8 cellular contexts compared by ENCODE assay signal in the genomic region with DNA sequence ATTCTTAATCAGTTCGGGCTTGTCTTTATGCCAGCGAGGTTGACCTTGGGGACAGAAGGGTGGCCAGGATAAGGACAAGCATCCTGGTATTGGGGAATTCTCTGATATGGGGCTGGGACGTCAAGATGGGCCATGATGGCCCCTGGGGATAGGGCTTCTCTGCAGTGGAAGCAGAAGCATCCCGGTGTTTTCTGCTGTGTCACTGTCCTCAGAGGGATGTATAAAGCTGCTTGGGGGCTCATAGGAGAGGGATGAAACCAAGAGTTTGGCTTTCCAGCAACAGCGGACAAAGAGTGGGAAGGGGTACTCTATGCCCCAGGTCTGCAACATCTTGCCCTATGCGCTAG. TPM values are rescaled to one million over a fixed set of nuclear protein-coding genes. Genes with fewer than 3 reads are reported as not detected.
DNase-seq lines count a peak whose midpoint lies in the region; ATAC-seq and TF ChIP-seq lines count a peak whose summit lies in the region.

No MANE protein-coding gene starts in this region.

- H3K9ac ChIP-seq in liver (ENCODE audit: low read depth in 1 of 2, low read length in 2 of 2) = peak overlapping the region in 1 of 2 donors; percentile 47

- no peak for TF ChIP-seq EP300 in stomach (IDR thresholded peaks at IDR 0.05)

- CTCF ChIA-PET in activated CD4-positive, alpha-beta T cell treated with anti-CD3 and anti-CD28 coated beads, Interleukin-2, amount 10 ng/mL, durations not matched to agents 7 days and 5 days (lab: Charles Lee) = interaction anchor here (1.2 to 1.7 kb wide), 2 partner anchors 10 to 13 kb away, joined by 3 to 4 read pairs; no protein-coding TSS in a partner anchor
- CTCF ChIA-PET in activated CD8-positive, alpha-beta T cell treated with anti-CD3 and anti-CD28 coated beads, Interleukin-2, amount 10 ng/mL, durations not matched to agents 7 days and 5 days (lab: Charles Lee) = interaction anchor here (2.0 kb wide), 1 partner anchor 11 kb away, joined by 8 read pairs; no protein-coding TSS in a partner anchor

- H3K9me3 Mint-ChIP-seq in activated CD4-positive, alpha-beta T cell treated with anti-CD3 and anti-CD28 coated beads, Interleukin-2, amount 10 ng/mL, durations not matched to agents 7 days and 5 days = no peaks in the 10 kb centered on the region
- H3K9me3 Mint-ChIP-seq in activated CD8-positive, alpha-beta T cell treated with anti-CD3 and anti-CD28 coated beads, Interleukin-2, amount 10 ng/mL, durations not matched to agents 7 days and 5 days (ENCODE audit: insufficient read depth) = no peaks in the 10 kb centered on the region

- no peak overlapping the region for H3K27ac Mint-ChIP-seq in activated CD4-positive, alpha-beta T cell treated with anti-CD3 and anti-CD28 coated beads, Interleukin-2, amount 10 ng/mL, durations not matched to agents 7 days and 5 days
- H3K27ac Mint-ChIP-seq in activated CD8-positive, alpha-beta T cell treated with anti-CD3 and anti-CD28 coated beads, Interleukin-2, amount 10 ng/mL, durations not matched to agents 7 days and 5 days = no peak overlapping the region

- H3K4me1 Mint-ChIP-seq in activated CD4-positive, alpha-beta T cell treated with anti-CD3 and anti-CD28 coated beads, Interleukin-2, amount 10 ng/mL, durations not matched to agents 7 days and 5 days = peaks cover 23% of the 10 kb centered on the region
- peaks cover 36% of the 10 kb centered on the region for H3K4me1 Mint-ChIP-seq in activated CD8-positive, alpha-beta T cell treated with anti-CD3 and anti-CD28 coated beads, Interleukin-2, amount 10 ng/mL, durations not matched to agents 7 days and 5 days (ENCODE audit: low read depth)

- 43% methylated on average over 6 of the region's 6 CpGs for WGBS in liver
- WGBS in stomach, 5 donors = 24 to 49% (median 40%) methylated on average over 6 of the region's 6 CpGs

- H3K36me3 Mint-ChIP-seq in activated CD4-positive, alpha-beta T cell treated with anti-CD3 and anti-CD28 coated beads, Interleukin-2, amount 10 ng/mL, durations not matched to agents 7 days and 5 days (ENCODE audit: low read depth) = no peaks in the 10 kb centered on the region
- H3K36me3 Mint-ChIP-seq in activated CD8-positive, alpha-beta T cell treated with anti-CD3 and anti-CD28 coated beads, Interleukin-2, amount 10 ng/mL, durations not matched to agents 7 days and 5 days (ENCODE audit: low read depth) = peaks cover 10% of the 10 kb centered on the region

- H3K4me1 ChIP-seq in liver (ENCODE audit: control insufficient read depth in 4 of 4, insufficient read depth in 4 of 4, low read length in 3 of 4) (peaks cover 5 to 47% (median 30%) of the 10 kb centered on the region in 4 donors), stomach (peaks cover 36 to 65% (median 45%) of the 10 kb centered on the region in 4 donors)

- H3K4me3 ChIP-seq in liver (ENCODE audit: low read depth in 1 of 3, low read length in 3 of 3) = peak overlapping the region; percentile 1 to 85 (median 4)
- peak overlapping the region; percentile 75 to 96 (median 79) for H3K4me3 ChIP-seq in stomach

- DNase-seq in activated CD4-positive, alpha-beta T cell treated with anti-CD3 and anti-CD28 coated beads, Interleukin-2, amount 10 ng/mL, durations not matched to agents 7 days and 5 days = no peak
- DNase-seq in activated CD4-positive, alpha-beta T cell treated with anti-CD3 and anti-CD28 coated beads, Interleukin-2, amount 50 U/mL, for 1 hour = no peak
- no peak for DNase-seq in activated CD8-positive, alpha-beta T cell treated with anti-CD3 and anti-CD28 coated beads, Interleukin-2, amount 10 ng/mL, durations not matched to agents 7 days and 5 days
- no peak for DNase-seq in stomach
- DNase-seq in GM19238 (ENCODE audit: insufficient read length, low spot score) = no peak
- no peak for DNase-seq in NCI-H1436 (lab: John Stamatoyannopoulos, UW)

- TF ChIP-seq POLR2A in stomach (IDR thresholded peaks at IDR 0.05) = no peak

- TF ChIP-seq RAD21 in liver (IDR thresholded peaks at IDR 0.05) = no peak

- H3K27ac ChIP-seq in liver (ENCODE audit: low read depth in 1 of 2, low read length in 2 of 2) (peak overlapping the region; percentile 80 to 88), stomach (peak overlapping the region; percentile 94 to 98 (median 96))

- intact Hi-C loops in stomach (cut with DNase I; ENCODE audit: low total_unique reads) = no loop called here

- peak overlapping the region; percentile 63 for H3K4me3 Mint-ChIP-seq in activated CD4-positive, alpha-beta T cell treated with anti-CD3 and anti-CD28 coated beads, Interleukin-2, amount 10 ng/mL, durations not matched to agents 7 days and 5 days
- peak overlapping the region; percentile 76 for H3K4me3 Mint-ChIP-seq in activated CD8-positive, alpha-beta T cell treated with anti-CD3 and anti-CD28 coated beads, Interleukin-2, amount 10 ng/mL, durations not matched to agents 7 days and 5 days

- H3K9me3 ChIP-seq in liver (ENCODE audit: control insufficient read depth in 4 of 4, low read length in 3 of 4) (no peaks in the 10 kb centered on the region), stomach (no peaks in the 10 kb centered on the region)

- POLR2A ChIA-PET in activated CD4-positive, alpha-beta T cell treated with anti-CD3 and anti-CD28 coated beads, Interleukin-2, amount 10 ng/mL, durations not matched to agents 7 days and 5 days (lab: Charles Lee) = no interaction called here
- POLR2A ChIA-PET in activated CD8-positive, alpha-beta T cell treated with anti-CD3 and anti-CD28 coated beads, Interleukin-2, amount 10 ng/mL, durations not matched to agents 7 days and 5 days (lab: Charles Lee) = no interaction called here

- H3K27me3 ChIP-seq in liver (ENCODE audit: control insufficient read depth in 4 of 4, insufficient read depth in 4 of 4, low read length in 3 of 4) (no peaks in the 10 kb centered on the region), stomach (no peaks in the 10 kb centered on the region)

- peaks cover 21% of the 10 kb centered on the region for H3K27me3 Mint-ChIP-seq in activated CD4-positive, alpha-beta T cell treated with anti-CD3 and anti-CD28 coated beads, Interleukin-2, amount 10 ng/mL, durations not matched to agents 7 days and 5 days
- peaks cover 20% of the 10 kb centered on the region for H3K27me3 Mint-ChIP-seq in activated CD8-positive, alpha-beta T cell treated with anti-CD3 and anti-CD28 coated beads, Interleukin-2, amount 10 ng/mL, durations not matched to agents 7 days and 5 days (ENCODE audit: low read depth)

- TF ChIP-seq CTCF in liver (IDR thresholded peaks at IDR 0.05; ENCODE audit: low read depth, low read length, missing input control) = no peak
- no peak for TF ChIP-seq CTCF in stomach (IDR thresholded peaks at IDR 0.05)

- no peaks in the 10 kb centered on the region for H3K36me3 ChIP-seq in liver (ENCODE audit: control insufficient read depth in 4 of 4, insufficient read depth in 3 of 4, low read depth in 1 of 4, low read length in 3 of 4)
- H3K36me3 ChIP-seq in stomach = no peaks in the 10 kb centered on the region

- ATAC-seq in activated CD8-positive, alpha-beta T cell treated with anti-CD3 and anti-CD28 coated beads, Interleukin-2, amount 10 ng/mL, durations not matched to agents 7 days and 5 days = no peak
- no peak for ATAC-seq in GM21619 (IDR thresholded peaks at IDR 0.05; ENCODE audit: unreplicated experiment)

TF ChIP-seq in liver, 16 proteins besides CTCF, POLR2A, EP300 and RAD21 (continues in another document):
- TF ChIP-seq YY1 (IDR thresholded peaks at IDR 0.05) (no peak), EGR1 (IDR thresholded peaks at IDR 0.05; ENCODE audit: low read depth in 2 of 2) (no peak), JUND (IDR thresholded peaks at IDR 0.05) (no peak), FOXA2 (IDR thresholded peaks at IDR 0.05) (no peak)
- TF ChIP-seq, protein P1, sequence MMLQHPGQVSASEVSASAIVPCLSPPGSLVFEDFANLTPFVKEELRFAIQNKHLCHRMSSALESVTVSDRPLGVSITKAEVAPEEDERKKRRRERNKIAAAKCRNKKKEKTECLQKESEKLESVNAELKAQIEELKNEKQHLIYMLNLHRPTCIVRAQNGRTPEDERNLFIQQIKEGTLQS (IDR thresholded peaks at IDR 0.05) = no peak
- TF ChIP-seq, protein P2, sequence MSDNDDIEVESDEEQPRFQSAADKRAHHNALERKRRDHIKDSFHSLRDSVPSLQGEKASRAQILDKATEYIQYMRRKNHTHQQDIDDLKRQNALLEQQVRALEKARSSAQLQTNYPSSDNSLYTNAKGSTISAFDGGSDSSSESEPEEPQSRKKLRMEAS (IDR thresholded peaks at IDR 0.05) = no peak
- TF ChIP-seq, protein P3, sequence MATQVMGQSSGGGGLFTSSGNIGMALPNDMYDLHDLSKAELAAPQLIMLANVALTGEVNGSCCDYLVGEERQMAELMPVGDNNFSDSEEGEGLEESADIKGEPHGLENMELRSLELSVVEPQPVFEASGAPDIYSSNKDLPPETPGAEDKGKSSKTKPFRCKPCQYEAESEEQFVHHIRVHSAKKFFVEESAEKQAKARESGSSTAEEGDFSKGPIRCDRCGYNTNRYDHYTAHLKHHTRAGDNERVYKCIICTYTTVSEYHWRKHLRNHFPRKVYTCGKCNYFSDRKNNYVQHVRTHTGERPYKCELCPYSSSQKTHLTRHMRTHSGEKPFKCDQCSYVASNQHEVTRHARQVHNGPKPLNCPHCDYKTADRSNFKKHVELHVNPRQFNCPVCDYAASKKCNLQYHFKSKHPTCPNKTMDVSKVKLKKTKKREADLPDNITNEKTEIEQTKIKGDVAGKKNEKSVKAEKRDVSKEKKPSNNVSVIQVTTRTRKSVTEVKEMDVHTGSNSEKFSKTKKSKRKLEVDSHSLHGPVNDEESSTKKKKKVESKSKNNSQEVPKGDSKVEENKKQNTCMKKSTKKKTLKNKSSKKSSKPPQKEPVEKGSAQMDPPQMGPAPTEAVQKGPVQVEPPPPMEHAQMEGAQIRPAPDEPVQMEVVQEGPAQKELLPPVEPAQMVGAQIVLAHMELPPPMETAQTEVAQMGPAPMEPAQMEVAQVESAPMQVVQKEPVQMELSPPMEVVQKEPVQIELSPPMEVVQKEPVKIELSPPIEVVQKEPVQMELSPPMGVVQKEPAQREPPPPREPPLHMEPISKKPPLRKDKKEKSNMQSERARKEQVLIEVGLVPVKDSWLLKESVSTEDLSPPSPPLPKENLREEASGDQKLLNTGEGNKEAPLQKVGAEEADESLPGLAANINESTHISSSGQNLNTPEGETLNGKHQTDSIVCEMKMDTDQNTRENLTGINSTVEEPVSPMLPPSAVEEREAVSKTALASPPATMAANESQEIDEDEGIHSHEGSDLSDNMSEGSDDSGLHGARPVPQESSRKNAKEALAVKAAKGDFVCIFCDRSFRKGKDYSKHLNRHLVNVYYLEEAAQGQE (IDR thresholded peaks at IDR 0.05) = no peak

RNA-seq across cellular contexts. Expression of a gene that starts 1.4 kb away (rescaled TPM):
- total RNA-seq in activated CD4-positive, alpha-beta T cell treated with anti-CD3 and anti-CD28 coated beads, Interleukin-2, amount 10 ng/mL, durations not matched to agents 7 days and 5 days = 1 to 10 TPM; 2.6 to 3.4 TPM
- total RNA-seq in activated CD8-positive, alpha-beta T cell treated with anti-CD3 and anti-CD28 coated beads, Interleukin-2, amount 10 ng/mL, durations not matched to agents 7 days and 5 days = 10 to 100 TPM; 10.7 to 12.0 TPM
- total RNA-seq in liver (10 to 100 TPM; 36.1 to 53.8 TPM), stomach (100 to 1,000 TPM; 106 to 507 (median 272) TPM)
- polyA plus RNA-seq in liver (10 to 100 TPM; 39.1 to 57.0 TPM), stomach (100 to 1,000 TPM in 2 of 3 donors, 10 to 100 TPM in 1; 59.9 to 176 (median 109) TPM)
